Comparison of ENCODE assay signal across 22 cellular contexts in genomic region chr19:5907216-5907615, GRCh38. TPM values are rescaled to one million over a fixed set of nuclear protein-coding genes. Genes with fewer than 3 reads are reported as not detected.
DNase-seq lines count a peak whose midpoint lies in the region; ATAC-seq and TF ChIP-seq lines count a peak whose summit lies in the region.
"Had no signal": no experiment of that assay in that cellular context is flagged by ENCODE, and none has a peak within 500 bp of the region (broad histone marks: within the 10 kb centered on the region; RNA-seq: fewer than 3 reads in every experiment).

No MANE protein-coding gene starts in this region.

- no peaks in the 10 kb centered on the region for H3K27me3 Mint-ChIP-seq in activated CD8-positive, alpha-beta T cell treated with anti-CD3 and anti-CD28 coated beads for 36 hours
- H3K27me3 Mint-ChIP-seq in activated CD8-positive, alpha-beta T cell treated with anti-CD3 and anti-CD28 coated beads, Interleukin-2, amount 10 ng/mL, durations not matched to agents 7 days and 5 days (ENCODE audit: low read depth): no peaks in the 10 kb centered on the region
- H3K27me3 Mint-ChIP-seq in activated naive CD8-positive, alpha-beta T cell treated with anti-CD3 and anti-CD28 coated beads, Interleukin-2, amount 50 U/mL, for 24 hours: no peaks in the 10 kb centered on the region
- peaks cover 2% of the 10 kb centered on the region for H3K27me3 Mint-ChIP-seq in neural progenitor cell (ENCODE audit: insufficient read depth, low read depth)
- H3K27me3 Mint-ChIP-seq: activated CD4-positive, alpha-beta T cell treated with anti-CD3 and anti-CD28 coated beads, Interleukin-2, amount 10 ng/mL, durations not matched to agents 7 days and 5 days; naive B cell had no signal

- peaks cover 24% of the 10 kb centered on the region for H3K4me1 Mint-ChIP-seq in activated CD8-positive, alpha-beta T cell treated with anti-CD3 and anti-CD28 coated beads for 36 hours (ENCODE audit: low read depth)
- H3K4me1 Mint-ChIP-seq in activated CD8-positive, alpha-beta T cell treated with anti-CD3 and anti-CD28 coated beads, Interleukin-2, amount 10 ng/mL, durations not matched to agents 7 days and 5 days (ENCODE audit: low read depth): peaks cover 13% of the 10 kb centered on the region
- peaks cover 42% of the 10 kb centered on the region for H3K4me1 Mint-ChIP-seq in activated naive CD8-positive, alpha-beta T cell treated with anti-CD3 and anti-CD28 coated beads, Interleukin-2, amount 50 U/mL, for 24 hours
- H3K4me1 Mint-ChIP-seq in neural progenitor cell: peaks cover 23% of the 10 kb centered on the region

- peaks cover 19% of the 10 kb centered on the region for H3F3A ChIP-seq in neural progenitor cell (ENCODE audit: low read depth)

- H3K9me3 ChIP-seq in neural progenitor cell (ENCODE audit: low read depth): no peaks in the 10 kb centered on the region
- no peaks in the 10 kb centered on the region for H3K9me3 ChIP-seq in breast epithelium

- CTCF ChIA-PET in activated CD8-positive, alpha-beta T cell treated with anti-CD3 and anti-CD28 coated beads for 36 hours (lab: Charles Lee): interaction anchor here (0.6 to 1.0 kb wide), 4 partner anchors 67 to 114 kb away, joined by 3 to 4 read pairs (median 3); no protein-coding TSS in a partner anchor
- CTCF ChIA-PET in activated CD8-positive, alpha-beta T cell treated with anti-CD3 and anti-CD28 coated beads, Interleukin-2, amount 10 ng/mL, durations not matched to agents 7 days and 5 days (lab: Charles Lee): interaction anchor here (2.0 kb wide), 1 partner anchor 103 kb away, joined by 7 read pairs; no protein-coding TSS in a partner anchor

- TF ChIP-seq CTCF in activated CD8-positive, alpha-beta T cell treated with anti-CD3 and anti-CD28 coated beads for 36 hours (IDR thresholded peaks at IDR 0.05): no peak
- no peak for TF ChIP-seq CTCF in neural progenitor cell (IDR thresholded peaks at IDR 0.05)
- no peak for TF ChIP-seq CTCF in breast epithelium (IDR thresholded peaks at IDR 0.05)
- TF ChIP-seq CTCF in foreskin fibroblast (IDR thresholded peaks at IDR 0.05; ENCODE audit: low read depth, low read length): no peak

- H3K27ac Mint-ChIP-seq in activated CD8-positive, alpha-beta T cell treated with anti-CD3 and anti-CD28 coated beads for 36 hours: peak overlapping the region; percentile 12
- no peak overlapping the region for H3K27ac Mint-ChIP-seq in activated CD8-positive, alpha-beta T cell treated with anti-CD3 and anti-CD28 coated beads, Interleukin-2, amount 10 ng/mL, durations not matched to agents 7 days and 5 days
- H3K27ac Mint-ChIP-seq in activated naive CD8-positive, alpha-beta T cell treated with anti-CD3 and anti-CD28 coated beads, Interleukin-2, amount 50 U/mL, for 24 hours: peak overlapping the region; percentile 87
- H3K27ac Mint-ChIP-seq in neural progenitor cell: peak overlapping the region; percentile 8
- H3K27ac Mint-ChIP-seq: activated CD4-positive, alpha-beta T cell treated with anti-CD3 and anti-CD28 coated beads, Interleukin-2, amount 10 ng/mL, durations not matched to agents 7 days and 5 days; HFFc6 had no signal

- H3K4me3 Mint-ChIP-seq in activated CD8-positive, alpha-beta T cell treated with anti-CD3 and anti-CD28 coated beads for 36 hours: no peak overlapping the region
- no peak overlapping the region for H3K4me3 Mint-ChIP-seq in activated CD8-positive, alpha-beta T cell treated with anti-CD3 and anti-CD28 coated beads, Interleukin-2, amount 10 ng/mL, durations not matched to agents 7 days and 5 days
- H3K4me3 Mint-ChIP-seq in activated naive CD8-positive, alpha-beta T cell treated with anti-CD3 and anti-CD28 coated beads, Interleukin-2, amount 50 U/mL, for 24 hours: peak overlapping the region; percentile 42
- H3K4me3 Mint-ChIP-seq in neural progenitor cell: peak overlapping the region; percentile 64
- H3K4me3 Mint-ChIP-seq: activated CD4-positive, alpha-beta T cell treated with anti-CD3 and anti-CD28 coated beads, Interleukin-2, amount 10 ng/mL, durations not matched to agents 7 days and 5 days; HFFc6 had no signal

- POLR2A ChIA-PET in activated CD8-positive, alpha-beta T cell treated with anti-CD3 and anti-CD28 coated beads for 36 hours (lab: Charles Lee): interaction anchor here (1.0 kb wide), 2 partner anchors 14 to 70 kb away, joined by 3 to 4 read pairs; partner anchors contain the start of gene RANBP3
- POLR2A ChIA-PET in activated CD8-positive, alpha-beta T cell treated with anti-CD3 and anti-CD28 coated beads, Interleukin-2, amount 10 ng/mL, durations not matched to agents 7 days and 5 days (lab: Charles Lee): no interaction called here

- H3K27me3 ChIP-seq in neural progenitor cell: no peaks in the 10 kb centered on the region
- no peaks in the 10 kb centered on the region for H3K27me3 ChIP-seq in breast epithelium
- H3K27me3 ChIP-seq: cardiac muscle cell had no signal

- no peak overlapping the region for H3K9ac ChIP-seq in neural progenitor cell

- H3K4me1 ChIP-seq in neural progenitor cell (peaks cover 5% of the 10 kb centered on the region), breast epithelium (peaks cover 0 to 10% of the 10 kb centered on the region in 2 donors)

- DNase-seq in activated CD8-positive, alpha-beta T cell treated with anti-CD3 and anti-CD28 coated beads for 36 hours: peak; percentile 64
- no peak for DNase-seq in activated CD8-positive, alpha-beta T cell treated with anti-CD3 and anti-CD28 coated beads, Interleukin-2, amount 10 ng/mL, durations not matched to agents 7 days and 5 days
- DNase-seq in NCI-H82 treated with DMSO at 0.1 percent for 48 hours (lab: John Stamatoyannopoulos, UW; ENCODE audit: unreplicated experiment) (peak; percentile 53), neural progenitor cell (ENCODE audit: low spot score) (no peak), breast epithelium (ENCODE audit: low spot score in 2 of 2) (no peak), foreskin fibroblast (no peak)
- DNase-seq in activated naive CD8-positive, alpha-beta T cell treated with anti-CD3 and anti-CD28 coated beads, Interleukin-2, amount 50 U/mL, for 24 hours: peak; percentile 21
- DNase-seq: activated CD4-positive, alpha-beta T cell treated with anti-CD3 and anti-CD28 coated beads, Interleukin-2, amount 10 ng/mL, durations not matched to agents 7 days and 5 days; activated effector memory CD4-positive, alpha-beta T cell treated with anti-CD3 and anti-CD28 coated beads, Interleukin-2, amount 50 U/mL, for 16 hours; COR-L47; effector memory CD4-positive, alpha-beta T cell; HFFc6; mammary epithelial cell; naive B cell; NCI-H1417; NCI-H2171 treated with DMSO at 0.1 percent for 48 hours; NCI-H748 treated with DMSO at 0.1 percent for 48 hours; T-helper 9 cell had no signal

- no peak for ATAC-seq in activated CD8-positive, alpha-beta T cell treated with anti-CD3 and anti-CD28 coated beads for 36 hours
- no peak for ATAC-seq in activated CD8-positive, alpha-beta T cell treated with anti-CD3 and anti-CD28 coated beads, Interleukin-2, amount 10 ng/mL, durations not matched to agents 7 days and 5 days
- ATAC-seq in activated naive CD8-positive, alpha-beta T cell treated with anti-CD3 and anti-CD28 coated beads, Interleukin-2, amount 50 U/mL, for 24 hours: no peak
- no peak for ATAC-seq in GM21576 (IDR thresholded peaks at IDR 0.05; ENCODE audit: unreplicated experiment)

- intact Hi-C loops in activated CD8-positive, alpha-beta T cell treated with anti-CD3 and anti-CD28 coated beads for 36 hours (cut with micrococcal nuclease): loop anchor here (10.0 kb wide), 2 partner anchors 68 to 102 kb away; partner anchors contain the start of genes NRTN and RANBP3
- intact Hi-C loops in breast epithelium (cut with DNase I; ENCODE audit: low total_unique reads): loop anchor here (10.0 kb wide), 1 partner anchor 102 kb away; the partner anchor contains the start of gene NRTN

- no peak overlapping the region for H3K27ac ChIP-seq in neural progenitor cell
- H3K27ac ChIP-seq in breast epithelium: no peak overlapping the region
- H3K27ac ChIP-seq: cardiac muscle cell had no signal

- peaks cover 13% of the 10 kb centered on the region for H3K79me2 ChIP-seq in neural progenitor cell (ENCODE audit: low read depth)

- H3K4me2 ChIP-seq in neural progenitor cell: no peak overlapping the region

- TF ChIP-seq POLR2A in breast epithelium (IDR thresholded peaks at IDR 0.05): no peak

- no peaks in the 10 kb centered on the region for H3K9me3 Mint-ChIP-seq in activated CD8-positive, alpha-beta T cell treated with anti-CD3 and anti-CD28 coated beads for 36 hours
- no peaks in the 10 kb centered on the region for H3K9me3 Mint-ChIP-seq in activated CD8-positive, alpha-beta T cell treated with anti-CD3 and anti-CD28 coated beads, Interleukin-2, amount 10 ng/mL, durations not matched to agents 7 days and 5 days (ENCODE audit: insufficient read depth)
- H3K9me3 Mint-ChIP-seq in activated naive CD8-positive, alpha-beta T cell treated with anti-CD3 and anti-CD28 coated beads, Interleukin-2, amount 50 U/mL, for 24 hours: no peaks in the 10 kb centered on the region
- H3K9me3 Mint-ChIP-seq in neural progenitor cell: no peaks in the 10 kb centered on the region
- H3K9me3 Mint-ChIP-seq: activated CD4-positive, alpha-beta T cell treated with anti-CD3 and anti-CD28 coated beads, Interleukin-2, amount 10 ng/mL, durations not matched to agents 7 days and 5 days; HFFc6; naive B cell had no signal

- no peaks in the 10 kb centered on the region for H3K36me3 ChIP-seq in neural progenitor cell
- H3K36me3 ChIP-seq in breast epithelium: no peaks in the 10 kb centered on the region

- no peak overlapping the region for H2AFZ ChIP-seq in neural progenitor cell (replicated peaks)

- peaks cover 11% of the 10 kb centered on the region for H4K20me1 ChIP-seq in neural progenitor cell (ENCODE audit: low read depth)

- H3K36me3 Mint-ChIP-seq in activated CD8-positive, alpha-beta T cell treated with anti-CD3 and anti-CD28 coated beads for 36 hours (ENCODE audit: low read depth): peaks cover 8% of the 10 kb centered on the region
- H3K36me3 Mint-ChIP-seq in activated CD8-positive, alpha-beta T cell treated with anti-CD3 and anti-CD28 coated beads, Interleukin-2, amount 10 ng/mL, durations not matched to agents 7 days and 5 days (ENCODE audit: low read depth): peaks cover 11% of the 10 kb centered on the region
- peaks cover 10% of the 10 kb centered on the region for H3K36me3 Mint-ChIP-seq in activated naive CD8-positive, alpha-beta T cell treated with anti-CD3 and anti-CD28 coated beads, Interleukin-2, amount 50 U/mL, for 24 hours (ENCODE audit: low read depth)
- no peaks in the 10 kb centered on the region for H3K36me3 Mint-ChIP-seq in neural progenitor cell
- H3K36me3 Mint-ChIP-seq: naive B cell had no signal

- H3K4me3 ChIP-seq in neural progenitor cell (no peak overlapping the region), breast epithelium (no peak overlapping the region), foreskin fibroblast (ENCODE audit: low read depth in 1 of 2, low read length in 2 of 2) (no peak overlapping the region)
- H3K4me3 ChIP-seq: cardiac muscle cell had no signal

RNA-seq across cellular contexts. Expression of gene VMAC, which starts 2.5 kb away (rescaled TPM):
- 1 to 10 TPM; 1.2 to 2.5 TPM for total RNA-seq in activated CD8-positive, alpha-beta T cell treated with anti-CD3 and anti-CD28 coated beads for 36 hours
- total RNA-seq in activated CD8-positive, alpha-beta T cell treated with anti-CD3 and anti-CD28 coated beads, Interleukin-2, amount 10 ng/mL, durations not matched to agents 7 days and 5 days: 1 to 10 TPM; 6.2 to 6.8 TPM
- total RNA-seq in neural progenitor cell (ENCODE audit: low replicate concordance) (4.6 and 6.8 TPM in 2 replicates), breast epithelium (10 to 100 TPM in 1 of 3 donors, 1 to 10 TPM in 2; 6.1 to 11.8 (median 9.2) TPM)

RNA-seq across cellular contexts. Expression of gene NDUFA11, which starts 3.6 kb away (rescaled TPM):
- 100 to 1,000 TPM; 233 to 237 TPM for total RNA-seq in activated CD8-positive, alpha-beta T cell treated with anti-CD3 and anti-CD28 coated beads for 36 hours
- 100 to 1,000 TPM; 225 to 228 TPM for total RNA-seq in activated CD8-positive, alpha-beta T cell treated with anti-CD3 and anti-CD28 coated beads, Interleukin-2, amount 10 ng/mL, durations not matched to agents 7 days and 5 days
- total RNA-seq in neural progenitor cell (ENCODE audit: low replicate concordance): 102 and 197 TPM in 2 replicates
- total RNA-seq in breast epithelium: 100 to 1,000 TPM; 186 to 278 (median 186) TPM

RNA-seq across cellular contexts. Expression of gene CAPS, which starts 6.8 kb away (rescaled TPM):
- total RNA-seq in activated CD8-positive, alpha-beta T cell treated with anti-CD3 and anti-CD28 coated beads for 36 hours: 1 to 10 TPM; 2.1 to 2.8 TPM
- total RNA-seq in activated CD8-positive, alpha-beta T cell treated with anti-CD3 and anti-CD28 coated beads, Interleukin-2, amount 10 ng/mL, durations not matched to agents 7 days and 5 days: 10 to 100 TPM; 11.4 to 12.0 TPM
- total RNA-seq in neural progenitor cell (ENCODE audit: low replicate concordance) (2.2 and 12.4 TPM in 2 replicates), breast epithelium (10 to 100 TPM in 2 of 3 donors, 1 to 10 TPM in 1; 9.4 to 19.0 (median 16.4) TPM)

RNA-seq across cellular contexts. Expression of gene FUT5, which starts 36.9 kb away (rescaled TPM):
- total RNA-seq in activated CD8-positive, alpha-beta T cell treated with anti-CD3 and anti-CD28 coated beads for 36 hours: not detected
- not detected for total RNA-seq in activated CD8-positive, alpha-beta T cell treated with anti-CD3 and anti-CD28 coated beads, Interleukin-2, amount 10 ng/mL, durations not matched to agents 7 days and 5 days
- total RNA-seq in neural progenitor cell (ENCODE audit: low replicate concordance): 0.09 TPM in 1 of 2 replicates, not detected in the other
- not detected for total RNA-seq in breast epithelium
- total RNA-seq: activated CD4-positive, alpha-beta T cell treated with anti-CD3 and anti-CD28 coated beads, Interleukin-2, amount 10 ng/mL, durations not matched to agents 7 days and 5 days; HFFc6; mammary epithelial cell; SK-MEL-5; subcutaneous adipose tissue had no signal

RNA-seq across cellular contexts. Expression of gene FUT3, which starts 56.0 kb away (rescaled TPM):
- total RNA-seq in activated CD8-positive, alpha-beta T cell treated with anti-CD3 and anti-CD28 coated beads for 36 hours: not detected
- total RNA-seq in activated CD8-positive, alpha-beta T cell treated with anti-CD3 and anti-CD28 coated beads, Interleukin-2, amount 10 ng/mL, durations not matched to agents 7 days and 5 days: not detected
- total RNA-seq in neural progenitor cell (ENCODE audit: low replicate concordance) (0.34 TPM in 1 of 2 replicates, not detected in the other), breast epithelium (1 to 10 TPM in 2 of 3 donors, not detected in 1; 1.3 to 2.9 TPM)
- total RNA-seq: activated CD4-positive, alpha-beta T cell treated with anti-CD3 and anti-CD28 coated beads, Interleukin-2, amount 10 ng/mL, durations not matched to agents 7 days and 5 days; HFFc6; subcutaneous adipose tissue had no signal

Comparison
In these comparisons a context has a peak if more than half of its experiments do, and no peak if none do; other contexts are left out.
1. DNase-seq: peak in activated CD8-positive, alpha-beta T cell treated with anti-CD3 and anti-CD28 coated beads for 36 hours (single experiment), NCI-H82 treated with DMSO at 0.1 percent for 48 hours (single experiment) and activated naive CD8-positive, alpha-beta T cell treated with anti-CD3 and anti-CD28 coated beads, Interleukin-2, amount 50 U/mL, for 24 hours (single experiment); none in activated CD8-positive, alpha-beta T cell treated with anti-CD3 and anti-CD28 coated beads, Interleukin-2, amount 10 ng/mL, durations not matched to agents 7 days and 5 days (single experiment), neural progenitor cell (single experiment), breast epithelium (0 of 2) and foreskin fibroblast (0 of 2).
2. H3K4me3 Mint-ChIP-seq: peak in activated naive CD8-positive, alpha-beta T cell treated with anti-CD3 and anti-CD28 coated beads, Interleukin-2, amount 50 U/mL, for 24 hours (single experiment) and neural progenitor cell (single experiment); none in activated CD8-positive, alpha-beta T cell treated with anti-CD3 and anti-CD28 coated beads for 36 hours (single experiment) and activated CD8-positive, alpha-beta T cell treated with anti-CD3 and anti-CD28 coated beads, Interleukin-2, amount 10 ng/mL, durations not matched to agents 7 days and 5 days (single experiment).